In the genomic region with DNA sequence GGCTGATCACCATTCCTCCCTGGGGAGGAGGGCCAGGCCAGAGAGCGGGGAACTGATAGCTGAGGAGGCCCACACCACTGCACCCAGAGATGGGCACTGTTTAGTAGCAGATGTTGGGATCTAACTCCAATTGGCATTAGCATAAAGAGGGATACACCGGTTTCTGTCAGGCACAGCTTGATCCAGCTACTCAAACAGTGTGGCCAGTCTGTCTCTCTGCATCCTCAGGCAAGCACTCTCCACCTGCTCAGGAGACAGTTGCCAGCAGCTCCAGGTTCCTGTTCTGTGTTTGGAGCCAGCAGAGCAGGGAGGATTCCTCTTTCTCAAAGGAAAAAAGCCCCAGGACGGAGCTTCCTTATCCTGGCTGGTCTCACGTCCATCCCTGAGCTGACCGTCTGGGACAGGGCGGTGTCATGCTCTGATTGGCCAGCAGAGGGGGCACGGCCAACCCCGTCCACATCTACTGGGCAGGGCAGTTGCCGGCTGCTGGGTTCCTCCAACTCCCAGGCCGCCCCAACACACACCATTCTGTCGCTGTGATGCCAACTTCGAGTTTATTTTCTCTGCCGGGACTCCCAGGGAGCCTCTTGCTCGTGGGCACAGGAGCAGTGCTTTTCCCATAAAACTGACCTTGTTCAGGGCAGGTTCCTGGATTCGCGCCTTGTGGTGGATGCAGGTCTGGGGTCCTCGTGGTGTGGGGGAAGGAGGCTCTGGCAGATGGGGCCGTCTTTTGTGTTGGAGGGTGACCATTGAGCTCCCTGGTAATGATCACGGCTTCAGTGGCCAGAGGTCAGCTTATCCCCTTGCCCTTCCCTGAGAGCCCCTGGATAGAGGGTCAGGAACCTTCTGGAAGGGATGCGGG, we compare ENCODE assay signal across 8 cellular contexts. TPM values are rescaled to one million over a fixed set of nuclear protein-coding genes. Genes with fewer than 3 reads are reported as not detected.
DNase-seq lines count a peak whose midpoint lies in the region; ATAC-seq, FAIRE-seq and TF ChIP-seq lines count a peak whose summit lies in the region.

No MANE protein-coding gene starts in this region.

- FAIRE-seq in GM12878 (lab: Jason Lieb, UNC): no peak

- H3K9ac ChIP-seq in Karpas-422 (ENCODE audit: low read length) (no peak overlapping the region), GM12878 (ENCODE audit: control insufficient read depth, insufficient read depth, low read length) (no peak overlapping the region)

- SMC1A ChIA-PET in GM12878 (lab: Charles Lee; ENCODE audit: uncharacterized antibody, unreplicated experiment): interaction anchor here (1.2 kb wide), 1 partner anchor 9 kb away, joined by 3 read pairs; no protein-coding TSS in a partner anchor

- whole genome bisulfite sequencing in GM12878 (ENCODE audit: insufficient coverage, insufficient replicate concordance, low lambda C conversion rate, missing lambda C conversion rate): 20% methylated on average over 20 of the region's 20 CpGs

- in situ Hi-C loops in GM12878 (cut with MboI): loop anchor here (10.0 kb wide), 1 partner anchor 655 kb away; no protein-coding TSS in a partner anchor

- TF ChIP-seq POLR2A in GM12878 (IDR thresholded peaks at IDR 0.05; ENCODE audit: low read depth, low read length): no peak

- ATAC-seq in GM12878: peak; percentile 81
- ATAC-seq in HG03442 (IDR thresholded peaks at IDR 0.05; ENCODE audit: unreplicated experiment): no peak

- H3K4me2 ChIP-seq in Karpas-422 (ENCODE audit: low read depth, low read length, poor library complexity, severe bottlenecking) (no peak overlapping the region), GM12878 (ENCODE audit: control insufficient read depth, insufficient read depth) (no peak overlapping the region)

- H4K20me1 ChIP-seq in Karpas-422 (ENCODE audit: insufficient read depth, low read depth, low read length) (no peaks in the 10 kb centered on the region; the same call in 1 of the 2 replicates), GM12878 (ENCODE audit: control insufficient read depth, insufficient read depth) (no peaks in the 10 kb centered on the region)

- no peak overlapping the region for H3K27ac ChIP-seq in Karpas-422 (ENCODE audit: low read length)
- no peak overlapping the region for H3K27ac ChIP-seq in GM12878 (ENCODE audit: control insufficient read depth, insufficient read depth)

- no peaks in the 10 kb centered on the region for H3K9me2 ChIP-seq in Karpas-422 (replicated peaks; ENCODE audit: insufficient read depth, low read length)

- BruUV-seq in GM12878 (replicated peaks; lab: Mats Ljungman, UMichigan): no TSS peak

- 0 out of 2 replicates have a peak, but pooled peaks have one; percentile 24 for TF ChIP-seq RAD21 in GM12878 (IDR thresholded peaks at IDR 0.05; ENCODE audit: insufficient read depth, low read depth, low read length)

- peak; percentile 57 to 79 (median 76) for TF ChIP-seq CTCF in GM12878 (IDR thresholded peaks at IDR 0.05 in 2 of 3, conservative IDR thresholded peaks at IDR 0.05 in 1 of 3; ENCODE audit: control insufficient read depth in 2 of 3, extremely low read depth in 1 of 3, insufficient read depth in 1 of 3, low read depth in 3 of 3, low read length in 3 of 3)

- H3K79me2 ChIP-seq in Karpas-422 (ENCODE audit: low read length): no peaks in the 10 kb centered on the region
- no peaks in the 10 kb centered on the region for H3K79me2 ChIP-seq in GM12878 (ENCODE audit: control insufficient read depth, insufficient read depth, low read length)

- H3K4me3 ChIP-seq in Karpas-422 (ENCODE audit: low read length) (no peak overlapping the region), GM12878 (no peak overlapping the region)

- POLR2A ChIA-PET in GM12878 (lab: Charles Lee): interaction anchor here (0.6 kb wide), 1 partner anchor 184 kb away, joined by 3 read pairs; no protein-coding TSS in a partner anchor

- H3K27me3 ChIP-seq in Karpas-422 (ENCODE audit: low read length) (no peaks in the 10 kb centered on the region), GM12878 (replicated peaks in 1 of 2; ENCODE audit: control insufficient read depth in 2 of 2, insufficient read depth in 2 of 2, low read length in 1 of 2) (peaks cover 0 to 2% of the 10 kb centered on the region in 2 experiments; a peak in 2 of 4 replicates)

- peak; percentile 58 for DNase-seq in NCI-H82 (lab: John Stamatoyannopoulos, UW)
- DNase-seq in NCI-H82 treated with DMSO at 0.1 percent for 48 hours (lab: John Stamatoyannopoulos, UW; ENCODE audit: unreplicated experiment): no peak
- DNase-seq in Karpas-422: peak; percentile 63
- DNase-seq in GM12878 (ENCODE audit: low read depth, low spot score): no peak
- peak; percentile 94 for DNase-seq in iPS-NIHi11 (ENCODE audit: low spot score)
- peak; percentile 8 for DNase-seq in stimulated activated CD8-positive, alpha-beta memory T cell treated with anti-CD3 and anti-CD28 coated beads, Interleukin-4, amount 100 ng/mL, for 24 hours (ENCODE audit: low read depth)
- DNase-seq in stimulated activated naive CD4-positive, alpha-beta T cell treated with Interleukin-2 at 50 U/mL for 16 hours (lab: John Stamatoyannopoulos, UW): no peak

- H2AFZ ChIP-seq in Karpas-422 (ENCODE audit: low read length) (no peak overlapping the region), GM12878 (ENCODE audit: control insufficient read depth, low read depth, low read length) (no peak overlapping the region)

- no peaks in the 10 kb centered on the region for H3K36me3 ChIP-seq in Karpas-422 (ENCODE audit: insufficient read depth, low read length)
- no peaks in the 10 kb centered on the region for H3K36me3 ChIP-seq in GM12878 (ENCODE audit: control insufficient read depth in 2 of 2, insufficient read depth in 2 of 2, low read length in 1 of 2)

- H3K4me1 ChIP-seq in Karpas-422 (ENCODE audit: low read length) (no peaks in the 10 kb centered on the region), GM12878 (ENCODE audit: control insufficient read depth, insufficient read depth, low read length) (no peaks in the 10 kb centered on the region)

- TF ChIP-seq EP300 in GM12878 (IDR thresholded peaks at IDR 0.05; ENCODE audit: borderline replicate concordance in 1 of 2, control insufficient read depth in 1 of 2, low read depth in 2 of 2, low read length in 2 of 2): no peak

- RAD21 ChIA-PET in GM12878 (lab: Charles Lee; ENCODE audit: unreplicated experiment): interaction anchor here (0.9 kb wide), 1 partner anchor 240 kb away, joined by 3 read pairs; no protein-coding TSS in a partner anchor

- CTCF ChIA-PET in GM12878 (lab: Yijun Ruan, JAX): interaction anchor here (0.9 to 1.6 kb wide), 6 partner anchors 9 to 653 kb away, joined by 3 to 5 read pairs (median 3); no protein-coding TSS in a partner anchor

- intact Hi-C loops in GM12878 (cut with micrococcal nuclease; ENCODE audit: unreplicated experiment): no loop called here

- H3K9me3 ChIP-seq in Karpas-422 (ENCODE audit: low read length): no peaks in the 10 kb centered on the region; the same call in 1 of the 2 replicates
- no peaks in the 10 kb centered on the region; the same call in 2 of the 3 replicates for H3K9me3 ChIP-seq in GM12878 (replicated peaks; ENCODE audit: control insufficient read depth, insufficient read depth, low read length)

TF ChIP-seq in GM12878, 131 proteins besides CTCF, POLR2A, EP300 and RAD21:
- no peak for TF ChIP-seq HDGF (IDR thresholded peaks at IDR 0.05)
- TF ChIP-seq SMC3 (IDR thresholded peaks at IDR 0.05; ENCODE audit: borderline replicate concordance, low read length): peak; percentile 49
- TF ChIP-seq NRF1 (conservative IDR thresholded peaks at IDR 0.05; ENCODE audit: low read depth, low read length): no peak

RNA-seq across cellular contexts. Expression of a gene that starts 47.9 kb away (rescaled TPM):
- under 0.01 TPM in 1 of 2 replicates, not detected in the other for total RNA-seq in Karpas-422 (2014; rRNA removed; shearing (Covaris generic); ENCODE audit: low replicate concordance)
- total RNA-seq in GM12878 (2013; cell fraction: nucleolus; rRNA removed): 0.24 and 0.31 TPM in 2 replicates
- total RNA-seq in GM12878 (2014; rRNA removed) (not detected in 2 replicates), GM12878 (2014; rRNA removed; fragmentation: Illumina TruSeq; extraction: Trizol) (under 0.01 TPM in 1 of 2 replicates, not detected in the other), GM12878 (2021) (0.13 TPM in 2 replicates)
- polyA plus RNA-seq in GM12878 (2011; ENCODE audit: low read depth): 2.0 TPM
- polyA plus RNA-seq in GM12878 (2011; rRNA removed) (0.13 and 0.15 TPM in 2 replicates), GM12878 (2014; fragmentation: Illumina TruSeq; extraction: Trizol) (not detected in 2 replicates), GM12878 (2014; fragmentation: Nextera tagmentation; extraction: Ambion mirVana) (under 1 TPM in 1 of 2 experiments, not detected in 1; 0.02 TPM), GM12878 (2014; rRNA removed) (not detected in 2 replicates), GM12878 (2016; fragmentation: Nextera tagmentation; extraction: Ambion mirVana) (under 1 TPM; 0.13 TPM)
- polyA plus RNA-seq in GM12878 (2011; cell fraction: cytosol; rRNA removed): 0.07 and 0.12 TPM in 2 replicates
- 0.83 and 1.4 TPM in 2 replicates for polyA plus RNA-seq in GM12878 (2011; cell fraction: nucleus; rRNA removed)
- 4.0 and 5.6 TPM in 2 replicates for polyA plus RNA-seq in GM12878 (2012)
- polyA minus RNA-seq in GM12878 (2011; rRNA and poly(A)+ RNA removed): 0.41 TPM in 1 of 2 replicates, not detected in the other
- polyA minus RNA-seq in GM12878 (2011; cell fraction: cytosol; rRNA and poly(A)+ RNA removed): 0.53 and 1.9 TPM in 2 replicates
- 0.36 and 0.38 TPM in 2 replicates for polyA minus RNA-seq in GM12878 (2011; cell fraction: nucleus; rRNA and poly(A)+ RNA removed)

Comparison
In these comparisons a context has a peak if more than half of its experiments do, and no peak if none do; other contexts are left out.
1. DNase-seq: peak in NCI-H82 (single experiment), Karpas-422 (single experiment), iPS-NIHi11 (single experiment) and stimulated activated CD8-positive, alpha-beta memory T cell treated with anti-CD3 and anti-CD28 coated beads, Interleukin-4, amount 100 ng/mL, for 24 hours (single experiment); none in NCI-H82 treated with DMSO at 0.1 percent for 48 hours (single experiment), GM12878 (single experiment) and stimulated activated naive CD4-positive, alpha-beta T cell treated with Interleukin-2 at 50 U/mL for 16 hours (single experiment).